In genomic region chrX:96705905-96706304, GRCh38 we compare ENCODE assay signal across 9 cellular contexts.
"Had no signal": no experiment of that assay in that cellular context is flagged by ENCODE, and none has a peak within 500 bp of the region (broad histone marks: within the 10 kb centered on the region; RNA-seq: fewer than 3 reads in every experiment).

No MANE protein-coding gene starts in this region.

- H3K36me3 ChIP-seq: HAP-1 had no signal

- H3K9me3 Mint-ChIP-seq: HFFc6, IgD-negative memory B cell had no signal

- H2AFZ ChIP-seq: GM23248 had no signal

- H3K36me3 Mint-ChIP-seq: IgD-negative memory B cell had no signal

- H3K27ac Mint-ChIP-seq: IgD-negative memory B cell had no signal

- ATAC-seq: HCT116, HepG2 had no signal

- H3K27me3 Mint-ChIP-seq: IgD-negative memory B cell had no signal

- H3K4me3 Mint-ChIP-seq: HFFc6, IgD-negative memory B cell had no signal

- H3K9me3 ChIP-seq: HAP-1 had no signal

- H3K27ac ChIP-seq: GM23248, HL-60 had no signal

- H3K4me3 ChIP-seq: GM23248, HAP-1 had no signal

- DNase-seq: GM23248, GOT3, H7, HFFc6 had no signal

- H3K9ac ChIP-seq: GM23248 had no signal
